Comparison of ENCODE assay signal across 22 cellular contexts in the genomic region with DNA sequence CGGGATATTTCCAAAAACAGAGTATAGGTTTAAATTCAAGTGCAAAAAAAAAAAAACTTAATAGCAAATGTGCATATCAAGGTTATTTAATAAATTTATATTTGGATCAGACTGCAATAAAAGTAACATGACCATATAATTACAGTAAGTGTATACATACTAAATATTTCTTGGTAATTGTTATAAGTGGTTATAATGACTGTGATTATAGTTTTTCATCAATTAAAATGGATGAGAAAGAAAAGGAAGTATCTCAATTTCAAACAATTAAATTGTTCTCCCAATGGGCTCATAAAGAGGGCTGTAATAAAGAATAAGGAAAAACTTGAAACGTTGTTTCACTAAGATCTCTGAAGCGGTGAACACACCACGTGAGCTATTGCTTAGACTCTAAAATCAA.
"Had no signal": no experiment of that assay in that cellular context is flagged by ENCODE, and none has a peak within 500 bp of the region (broad histone marks: within the 10 kb centered on the region; RNA-seq: fewer than 3 reads in every experiment).

No MANE protein-coding gene starts in this region.

- H3K4me1 Mint-ChIP-seq: memory B cell; naive B cell; stimulated activated memory B cell treated with anti-CD40 and anti-IgM and Interleukin-4, amounts not matched to agents 10 μg/mL and 1 μg/mL and 100 μg/mL, for 72 hours had no signal

- H3K27me3 Mint-ChIP-seq: dendritic cell treated with granulocyte-macrophage colony-stimulating factor and Interleukin-4, amounts not matched to agents 40 ng/mL and 50 ng/mL, for 4 days had no signal

- H3K9me3 Mint-ChIP-seq: dendritic cell treated with granulocyte-macrophage colony-stimulating factor and Interleukin-4, amounts not matched to agents 40 ng/mL and 50 ng/mL, for 4 days; effector memory CD8-positive, alpha-beta T cell; memory B cell; naive B cell; stimulated activated memory B cell treated with anti-CD40 and anti-IgM and Interleukin-4, amounts not matched to agents 10 μg/mL and 1 μg/mL and 100 μg/mL, for 72 hours; stimulated activated naive CD8-positive, alpha-beta T cell treated with anti-CD3 and anti-CD28 coated beads, Interleukin-15, Interleukin-2, amounts not matched to agents 100 ng/mL and 50 ng/mL, for 24 hours had no signal

- ATAC-seq: effector memory CD8-positive, alpha-beta T cell; gastroesophageal sphincter; left lung; lower lobe of right lung; psoas muscle; sciatic nerve; stimulated activated memory B cell treated with anti-CD40 and anti-IgM and Interleukin-4, amounts not matched to agents 10 μg/mL and 1 μg/mL and 100 μg/mL, for 72 hours had no signal

- DNase-seq: effector memory CD8-positive, alpha-beta T cell; esophagus squamous epithelium; foreskin fibroblast; glutamatergic neuron; islet precursor cell; left lung; lower lobe of right lung; naive B cell; nephron progenitor cell; psoas muscle; retina; spleen; stimulated activated CD4-positive, alpha-beta T cell treated with anti-CD3 and anti-CD28 coated beads, Interleukin-15, amount 100 ng/mL, for 24 hours; stimulated activated CD4-positive, alpha-beta T cell treated with anti-CD3 and anti-CD28 coated beads, Interleukin-1b, Interleukin-23, amount 100 ng/mL, for 48 hours; stimulated activated CD4-positive, alpha-beta T cell treated with anti-CD3 and anti-CD28 coated beads, Interleukin-4, amount 100 ng/mL, for 24 hours; transverse colon had no signal

- H3K27ac Mint-ChIP-seq: dendritic cell treated with granulocyte-macrophage colony-stimulating factor and Interleukin-4, amounts not matched to agents 40 ng/mL and 50 ng/mL, for 4 days; effector memory CD8-positive, alpha-beta T cell; memory B cell; naive B cell; nephron progenitor cell; stimulated activated memory B cell treated with anti-CD40 and anti-IgM and Interleukin-4, amounts not matched to agents 10 μg/mL and 1 μg/mL and 100 μg/mL, for 72 hours; stimulated activated naive CD8-positive, alpha-beta T cell treated with anti-CD3 and anti-CD28 coated beads, Interleukin-15, Interleukin-2, amounts not matched to agents 100 ng/mL and 50 ng/mL, for 24 hours had no signal

- H3K4me3 Mint-ChIP-seq: dendritic cell treated with granulocyte-macrophage colony-stimulating factor and Interleukin-4, amounts not matched to agents 40 ng/mL and 50 ng/mL, for 4 days; effector memory CD8-positive, alpha-beta T cell; memory B cell; naive B cell; nephron progenitor cell; stimulated activated memory B cell treated with anti-CD40 and anti-IgM and Interleukin-4, amounts not matched to agents 10 μg/mL and 1 μg/mL and 100 μg/mL, for 72 hours; stimulated activated naive CD8-positive, alpha-beta T cell treated with anti-CD3 and anti-CD28 coated beads, Interleukin-15, Interleukin-2, amounts not matched to agents 100 ng/mL and 50 ng/mL, for 24 hours had no signal

- H3K36me3 Mint-ChIP-seq: memory B cell; naive B cell; stimulated activated memory B cell treated with anti-CD40 and anti-IgM and Interleukin-4, amounts not matched to agents 10 μg/mL and 1 μg/mL and 100 μg/mL, for 72 hours had no signal
